1 cellular context compared by ENCODE assay signal in the genomic region with DNA sequence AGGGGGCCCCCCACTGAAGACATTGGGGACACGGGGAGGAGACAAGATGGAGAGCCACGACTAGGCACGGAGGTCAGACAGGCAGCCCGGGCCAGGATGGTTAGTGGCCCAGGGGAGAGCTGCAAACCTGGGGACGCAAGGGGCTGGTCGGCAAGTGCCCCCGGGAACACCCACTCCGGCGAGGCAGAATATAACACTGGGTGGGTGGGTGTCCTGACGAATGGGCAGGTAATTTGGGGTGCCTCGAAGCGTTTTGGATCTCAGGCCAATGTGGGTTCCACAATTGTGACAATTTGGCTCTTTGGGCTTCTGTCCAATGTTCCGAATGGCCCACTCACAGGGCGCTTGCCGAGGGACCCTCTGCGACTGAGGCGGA.
TF ChIP-seq lines count a peak whose summit lies in the region.

No MANE protein-coding gene starts in this region.

TF ChIP-seq in HepG2, 621 proteins besides CTCF, POLR2A, EP300 and RAD21 (continued from another document and continues in another):
- TF ChIP-seq, protein P1, sequence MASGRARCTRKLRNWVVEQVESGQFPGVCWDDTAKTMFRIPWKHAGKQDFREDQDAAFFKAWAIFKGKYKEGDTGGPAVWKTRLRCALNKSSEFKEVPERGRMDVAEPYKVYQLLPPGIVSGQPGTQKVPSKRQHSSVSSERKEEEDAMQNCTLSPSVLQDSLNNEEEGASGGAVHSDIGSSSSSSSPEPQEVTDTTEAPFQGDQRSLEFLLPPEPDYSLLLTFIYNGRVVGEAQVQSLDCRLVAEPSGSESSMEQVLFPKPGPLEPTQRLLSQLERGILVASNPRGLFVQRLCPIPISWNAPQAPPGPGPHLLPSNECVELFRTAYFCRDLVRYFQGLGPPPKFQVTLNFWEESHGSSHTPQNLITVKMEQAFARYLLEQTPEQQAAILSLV (CRISPR knock-in tag; IDR thresholded peaks at IDR 0.05; ENCODE audit: borderline replicate concordance) = no peak
- TF ChIP-seq SMAD9 (CRISPR knock-in tag; IDR thresholded peaks at IDR 0.05) (no peak), JARID2 (CRISPR knock-in tag; IDR thresholded peaks at IDR 0.05; ENCODE audit: insufficient replicate concordance) (no peak), SRSF1 (optimal IDR thresholded peaks at IDR 0.05; ENCODE audit: low read depth, low read length) (no peak), GTF3A (CRISPR knock-in tag; conservative IDR thresholded peaks at IDR 0.05) (no peak), CHD4 (IDR thresholded peaks at IDR 0.05; ENCODE audit: borderline replicate concordance, low read length) (no peak), ZNF350 (CRISPR knock-in tag; IDR thresholded peaks at IDR 0.05; ENCODE audit: borderline replicate concordance, low read depth) (0 out of 2 replicates have a peak, but pooled peaks have one; percentile 12), NR2F2 (IDR thresholded peaks at IDR 0.05; ENCODE audit: borderline replicate concordance, low read depth) (no peak), ZNF629 (CRISPR knock-in tag; conservative IDR thresholded peaks at IDR 0.05) (no peak), ZFAT (CRISPR knock-in tag; conservative IDR thresholded peaks at IDR 0.05) (no peak), ZNF431 (CRISPR knock-in tag; IDR thresholded peaks at IDR 0.05; ENCODE audit: borderline replicate concordance, low read depth) (no peak; the same call in 1 of the 2 replicates), NFKBIZ (CRISPR knock-in tag; IDR thresholded peaks at IDR 0.05) (no peak), BATF2 (CRISPR knock-in tag; IDR thresholded peaks at IDR 0.05) (no peak), HOXA7 (CRISPR knock-in tag; IDR thresholded peaks at IDR 0.05) (no peak), ZNF724P (CRISPR knock-in tag; IDR thresholded peaks at IDR 0.05; ENCODE audit: borderline replicate concordance) (peak; percentile 55; the same call in 1 of the 2 replicates), ZNF574 (CRISPR knock-in tag; IDR thresholded peaks at IDR 0.05) (peak; percentile 37; the same call in 1 of the 2 replicates), CCDC6 (CRISPR knock-in tag; IDR thresholded peaks at IDR 0.05) (no peak), ZNF883 (CRISPR knock-in tag; IDR thresholded peaks at IDR 0.05; ENCODE audit: not compliant biosample characterization) (no peak), ZNF263 (CRISPR knock-in tag; IDR thresholded peaks at IDR 0.05) (peak; percentile 46; the same call in 1 of the 2 replicates), ZNF781 (CRISPR knock-in tag; IDR thresholded peaks at IDR 0.05; ENCODE audit: borderline replicate concordance, not compliant biosample characterization) (no peak), KDM2A (CRISPR knock-in tag; IDR thresholded peaks at IDR 0.05; ENCODE audit: borderline replicate concordance, low read depth) (no peak; the same call in 1 of the 2 replicates), TCF12 (IDR thresholded peaks at IDR 0.05) (no peak), TCF12 (CRISPR knock-in tag; IDR thresholded peaks at IDR 0.05) (no peak), FOXK2 (IDR thresholded peaks at IDR 0.05) (no peak), PHB2 (IDR thresholded peaks at IDR 0.05; ENCODE audit: partially characterized antibody) (no peak), ATF7-NPFF (CRISPR knock-in tag; IDR thresholded peaks at IDR 0.05; ENCODE audit: low read depth) (no peak; the same call in 1 of the 2 replicates), PBX2 (CRISPR knock-in tag; IDR thresholded peaks at IDR 0.05) (no peak), MZF1 (CRISPR knock-in tag; IDR thresholded peaks at IDR 0.05; ENCODE audit: borderline replicate concordance) (no peak), YEATS4 (CRISPR knock-in tag; IDR thresholded peaks at IDR 0.05; ENCODE audit: borderline replicate concordance) (no peak; the same call in 1 of the 2 replicates)
- TF ChIP-seq, protein P2, sequence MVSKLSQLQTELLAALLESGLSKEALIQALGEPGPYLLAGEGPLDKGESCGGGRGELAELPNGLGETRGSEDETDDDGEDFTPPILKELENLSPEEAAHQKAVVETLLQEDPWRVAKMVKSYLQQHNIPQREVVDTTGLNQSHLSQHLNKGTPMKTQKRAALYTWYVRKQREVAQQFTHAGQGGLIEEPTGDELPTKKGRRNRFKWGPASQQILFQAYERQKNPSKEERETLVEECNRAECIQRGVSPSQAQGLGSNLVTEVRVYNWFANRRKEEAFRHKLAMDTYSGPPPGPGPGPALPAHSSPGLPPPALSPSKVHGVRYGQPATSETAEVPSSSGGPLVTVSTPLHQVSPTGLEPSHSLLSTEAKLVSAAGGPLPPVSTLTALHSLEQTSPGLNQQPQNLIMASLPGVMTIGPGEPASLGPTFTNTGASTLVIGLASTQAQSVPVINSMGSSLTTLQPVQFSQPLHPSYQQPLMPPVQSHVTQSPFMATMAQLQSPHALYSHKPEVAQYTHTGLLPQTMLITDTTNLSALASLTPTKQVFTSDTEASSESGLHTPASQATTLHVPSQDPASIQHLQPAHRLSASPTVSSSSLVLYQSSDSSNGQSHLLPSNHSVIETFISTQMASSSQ (IDR thresholded peaks at IDR 0.05; ENCODE audit: low read depth) = peak; percentile 1; the same call in 1 of the 2 replicates
- TF ChIP-seq, protein P2 (CRISPR knock-in tag; IDR thresholded peaks at IDR 0.05; ENCODE audit: borderline replicate concordance) = no peak
- TF ChIP-seq, protein P3, sequence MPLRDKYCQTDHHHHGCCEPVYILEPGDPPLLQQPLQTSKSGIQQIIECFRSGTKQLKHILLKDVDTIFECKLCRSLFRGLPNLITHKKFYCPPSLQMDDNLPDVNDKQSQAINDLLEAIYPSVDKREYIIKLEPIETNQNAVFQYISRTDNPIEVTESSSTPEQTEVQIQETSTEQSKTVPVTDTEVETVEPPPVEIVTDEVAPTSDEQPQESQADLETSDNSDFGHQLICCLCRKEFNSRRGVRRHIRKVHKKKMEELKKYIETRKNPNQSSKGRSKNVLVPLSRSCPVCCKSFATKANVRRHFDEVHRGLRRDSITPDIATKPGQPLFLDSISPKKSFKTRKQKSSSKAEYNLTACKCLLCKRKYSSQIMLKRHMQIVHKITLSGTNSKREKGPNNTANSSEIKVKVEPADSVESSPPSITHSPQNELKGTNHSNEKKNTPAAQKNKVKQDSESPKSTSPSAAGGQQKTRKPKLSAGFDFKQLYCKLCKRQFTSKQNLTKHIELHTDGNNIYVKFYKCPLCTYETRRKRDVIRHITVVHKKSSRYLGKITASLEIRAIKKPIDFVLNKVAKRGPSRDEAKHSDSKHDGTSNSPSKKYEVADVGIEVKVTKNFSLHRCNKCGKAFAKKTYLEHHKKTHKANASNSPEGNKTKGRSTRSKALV (CRISPR knock-in tag; IDR thresholded peaks at IDR 0.05) = 0 out of 2 replicates have a peak, but pooled peaks have one; percentile 61
- TF ChIP-seq, protein P4, sequence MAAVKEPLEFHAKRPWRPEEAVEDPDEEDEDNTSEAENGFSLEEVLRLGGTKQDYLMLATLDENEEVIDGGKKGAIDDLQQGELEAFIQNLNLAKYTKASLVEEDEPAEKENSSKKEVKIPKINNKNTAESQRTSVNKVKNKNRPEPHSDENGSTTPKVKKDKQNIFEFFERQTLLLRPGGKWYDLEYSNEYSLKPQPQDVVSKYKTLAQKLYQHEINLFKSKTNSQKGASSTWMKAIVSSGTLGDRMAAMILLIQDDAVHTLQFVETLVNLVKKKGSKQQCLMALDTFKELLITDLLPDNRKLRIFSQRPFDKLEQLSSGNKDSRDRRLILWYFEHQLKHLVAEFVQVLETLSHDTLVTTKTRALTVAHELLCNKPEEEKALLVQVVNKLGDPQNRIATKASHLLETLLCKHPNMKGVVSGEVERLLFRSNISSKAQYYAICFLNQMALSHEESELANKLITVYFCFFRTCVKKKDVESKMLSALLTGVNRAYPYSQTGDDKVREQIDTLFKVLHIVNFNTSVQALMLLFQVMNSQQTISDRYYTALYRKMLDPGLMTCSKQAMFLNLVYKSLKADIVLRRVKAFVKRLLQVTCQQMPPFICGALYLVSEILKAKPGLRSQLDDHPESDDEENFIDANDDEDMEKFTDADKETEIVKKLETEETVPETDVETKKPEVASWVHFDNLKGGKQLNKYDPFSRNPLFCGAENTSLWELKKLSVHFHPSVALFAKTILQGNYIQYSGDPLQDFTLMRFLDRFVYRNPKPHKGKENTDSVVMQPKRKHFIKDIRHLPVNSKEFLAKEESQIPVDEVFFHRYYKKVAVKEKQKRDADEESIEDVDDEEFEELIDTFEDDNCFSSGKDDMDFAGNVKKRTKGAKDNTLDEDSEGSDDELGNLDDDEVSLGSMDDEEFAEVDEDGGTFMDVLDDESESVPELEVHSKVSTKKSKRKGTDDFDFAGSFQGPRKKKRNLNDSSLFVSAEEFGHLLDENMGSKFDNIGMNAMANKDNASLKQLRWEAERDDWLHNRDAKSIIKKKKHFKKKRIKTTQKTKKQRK (IDR thresholded peaks at IDR 0.05; ENCODE audit: low read length) = no peak
- TF ChIP-seq, protein P5, sequence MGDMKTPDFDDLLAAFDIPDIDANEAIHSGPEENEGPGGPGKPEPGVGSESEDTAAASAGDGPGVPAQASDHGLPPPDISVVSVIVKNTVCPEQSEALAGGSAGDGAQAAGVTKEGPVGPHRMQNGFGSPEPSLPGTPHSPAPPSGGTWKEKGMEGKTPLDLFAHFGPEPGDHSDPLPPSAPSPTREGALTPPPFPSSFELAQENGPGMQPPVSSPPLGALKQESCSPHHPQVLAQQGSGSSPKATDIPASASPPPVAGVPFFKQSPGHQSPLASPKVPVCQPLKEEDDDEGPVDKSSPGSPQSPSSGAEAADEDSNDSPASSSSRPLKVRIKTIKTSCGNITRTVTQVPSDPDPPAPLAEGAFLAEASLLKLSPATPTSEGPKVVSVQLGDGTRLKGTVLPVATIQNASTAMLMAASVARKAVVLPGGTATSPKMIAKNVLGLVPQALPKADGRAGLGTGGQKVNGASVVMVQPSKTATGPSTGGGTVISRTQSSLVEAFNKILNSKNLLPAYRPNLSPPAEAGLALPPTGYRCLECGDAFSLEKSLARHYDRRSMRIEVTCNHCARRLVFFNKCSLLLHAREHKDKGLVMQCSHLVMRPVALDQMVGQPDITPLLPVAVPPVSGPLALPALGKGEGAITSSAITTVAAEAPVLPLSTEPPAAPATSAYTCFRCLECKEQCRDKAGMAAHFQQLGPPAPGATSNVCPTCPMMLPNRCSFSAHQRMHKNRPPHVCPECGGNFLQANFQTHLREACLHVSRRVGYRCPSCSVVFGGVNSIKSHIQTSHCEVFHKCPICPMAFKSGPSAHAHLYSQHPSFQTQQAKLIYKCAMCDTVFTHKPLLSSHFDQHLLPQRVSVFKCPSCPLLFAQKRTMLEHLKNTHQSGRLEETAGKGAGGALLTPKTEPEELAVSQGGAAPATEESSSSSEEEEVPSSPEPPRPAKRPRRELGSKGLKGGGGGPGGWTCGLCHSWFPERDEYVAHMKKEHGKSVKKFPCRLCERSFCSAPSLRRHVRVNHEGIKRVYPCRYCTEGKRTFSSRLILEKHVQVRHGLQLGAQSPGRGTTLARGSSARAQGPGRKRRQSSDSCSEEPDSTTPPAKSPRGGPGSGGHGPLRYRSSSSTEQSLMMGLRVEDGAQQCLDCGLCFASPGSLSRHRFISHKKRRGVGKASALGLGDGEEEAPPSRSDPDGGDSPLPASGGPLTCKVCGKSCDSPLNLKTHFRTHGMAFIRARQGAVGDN (CRISPR knock-in tag; IDR thresholded peaks at IDR 0.05) = no peak
